In the genomic region with DNA sequence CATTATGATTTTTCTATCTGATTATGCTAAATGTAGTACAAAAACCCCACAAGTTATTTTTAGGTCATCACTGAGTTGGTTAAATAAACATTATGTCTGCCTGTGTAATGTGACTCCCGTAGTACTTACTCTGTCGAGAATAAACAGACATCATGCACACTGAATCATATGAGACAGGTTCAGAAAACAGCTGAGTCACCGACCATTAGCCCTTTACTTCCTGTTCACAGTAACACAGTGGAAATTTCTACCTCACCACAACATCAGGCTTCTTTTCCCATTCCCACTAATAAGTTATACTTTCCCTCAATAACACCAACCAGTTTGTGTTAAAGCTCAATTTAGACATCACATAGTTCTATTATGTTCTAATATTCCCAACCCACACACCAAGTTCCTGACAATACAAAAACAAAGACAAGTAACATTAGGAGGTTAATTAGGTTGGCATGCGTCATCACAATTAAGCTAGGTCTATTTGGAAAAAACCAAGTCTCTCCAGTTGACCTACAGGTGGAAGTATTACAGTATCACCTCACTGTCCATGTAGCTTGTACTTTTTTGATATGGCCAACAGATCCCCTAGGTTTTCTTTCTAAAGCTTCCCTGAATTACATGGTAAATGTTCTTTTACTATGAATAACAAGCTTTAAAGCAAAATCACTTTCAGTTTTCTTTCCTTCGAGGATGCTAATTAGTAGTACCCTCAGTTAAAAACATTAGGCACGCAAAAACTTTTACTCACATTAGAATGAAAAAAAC, we compare ENCODE assay signal across 1 cellular context.
TF ChIP-seq lines count a peak whose summit lies in the region.

No MANE protein-coding gene starts in this region.

TF ChIP-seq in A549, 52 proteins besides CTCF, POLR2A, EP300 and RAD21 (continued from another document):
- TF ChIP-seq, protein P1, sequence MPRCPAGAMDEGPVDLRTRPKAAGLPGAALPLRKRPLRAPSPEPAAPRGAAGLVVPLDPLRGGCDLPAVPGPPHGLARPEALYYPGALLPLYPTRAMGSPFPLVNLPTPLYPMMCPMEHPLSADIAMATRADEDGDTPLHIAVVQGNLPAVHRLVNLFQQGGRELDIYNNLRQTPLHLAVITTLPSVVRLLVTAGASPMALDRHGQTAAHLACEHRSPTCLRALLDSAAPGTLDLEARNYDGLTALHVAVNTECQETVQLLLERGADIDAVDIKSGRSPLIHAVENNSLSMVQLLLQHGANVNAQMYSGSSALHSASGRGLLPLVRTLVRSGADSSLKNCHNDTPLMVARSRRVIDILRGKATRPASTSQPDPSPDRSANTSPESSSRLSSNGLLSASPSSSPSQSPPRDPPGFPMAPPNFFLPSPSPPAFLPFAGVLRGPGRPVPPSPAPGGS (IDR thresholded peaks at IDR 0.05), result 0 out of 3 replicates have a peak, but pooled peaks have one; percentile 19
- TF ChIP-seq, protein P2, sequence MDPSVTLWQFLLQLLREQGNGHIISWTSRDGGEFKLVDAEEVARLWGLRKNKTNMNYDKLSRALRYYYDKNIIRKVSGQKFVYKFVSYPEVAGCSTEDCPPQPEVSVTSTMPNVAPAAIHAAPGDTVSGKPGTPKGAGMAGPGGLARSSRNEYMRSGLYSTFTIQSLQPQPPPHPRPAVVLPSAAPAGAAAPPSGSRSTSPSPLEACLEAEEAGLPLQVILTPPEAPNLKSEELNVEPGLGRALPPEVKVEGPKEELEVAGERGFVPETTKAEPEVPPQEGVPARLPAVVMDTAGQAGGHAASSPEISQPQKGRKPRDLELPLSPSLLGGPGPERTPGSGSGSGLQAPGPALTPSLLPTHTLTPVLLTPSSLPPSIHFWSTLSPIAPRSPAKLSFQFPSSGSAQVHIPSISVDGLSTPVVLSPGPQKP (IDR thresholded peaks at IDR 0.05; ENCODE audit: low read depth, low read length), result no peak
- TF ChIP-seq ZNF302 (CRISPR knock-in tag; IDR thresholded peaks at IDR 0.05) (no peak), FOSB (CRISPR knock-in tag; IDR thresholded peaks at IDR 0.05) (peak; percentile 77), SMC3 (IDR thresholded peaks at IDR 0.05) (no peak), HOXA7 (CRISPR knock-in tag; IDR thresholded peaks at IDR 0.05) (peak; percentile 64; the same call in 1 of the 2 replicates), FOXS1 (CRISPR knock-in tag; IDR thresholded peaks at IDR 0.05) (peak; percentile 76; the same call in 1 of the 2 replicates), ZSCAN20 (CRISPR knock-in tag; IDR thresholded peaks at IDR 0.05) (no peak), NPAS2 (CRISPR knock-in tag; IDR thresholded peaks at IDR 0.05; ENCODE audit: borderline replicate concordance) (no peak), MAFK (IDR thresholded peaks at IDR 0.05; ENCODE audit: partially characterized antibody) (peak; percentile 100), ESRRA (IDR thresholded peaks at IDR 0.05; ENCODE audit: borderline replicate concordance, low read length) (no peak), KDM1A (IDR thresholded peaks at IDR 0.05; ENCODE audit: low read depth) (no peak), FOSL2 (IDR thresholded peaks at IDR 0.05) (no peak; the same call in 1 of the 2 replicates), FOSL2 (CRISPR knock-in tag; IDR thresholded peaks at IDR 0.05) (peak; percentile 94), HDAC2 (IDR thresholded peaks at IDR 0.05) (no peak), CHD4 (IDR thresholded peaks at IDR 0.05; ENCODE audit: borderline replicate concordance) (no peak), MYC (IDR thresholded peaks at IDR 0.05; ENCODE audit: borderline replicate concordance, low read length) (no peak), NR3C1 (IDR thresholded peaks at IDR 0.05) (no peak), BHLHE40 (IDR thresholded peaks at IDR 0.05; ENCODE audit: low read depth, low read length) (no peak), TP53 (CRISPR knock-in tag; IDR thresholded peaks at IDR 0.05) (no peak), RARB (CRISPR knock-in tag; IDR thresholded peaks at IDR 0.05) (0 out of 2 replicates have a peak, but pooled peaks have one; percentile 51), TFCP2L1 (CRISPR knock-in tag; IDR thresholded peaks at IDR 0.05) (0 out of 2 replicates have a peak, but pooled peaks have one; percentile 28), EHMT2 (IDR thresholded peaks at IDR 0.05; ENCODE audit: low read depth) (no peak), POLR2AphosphoS2 (conservative IDR thresholded peaks at IDR 0.05; ENCODE audit: low read length) (no peak), GATA3 (IDR thresholded peaks at IDR 0.05; ENCODE audit: borderline replicate concordance) (peak; percentile 73; the same call in 1 of the 2 replicates), CHD2 (IDR thresholded peaks at IDR 0.05; ENCODE audit: low read length, partially characterized antibody) (no peak), PHF8 (IDR thresholded peaks at IDR 0.05; ENCODE audit: borderline replicate concordance, low read depth) (no peak), HEYL (CRISPR knock-in tag; IDR thresholded peaks at IDR 0.05) (no peak), NFE2L2 (conservative IDR thresholded peaks at IDR 0.05; ENCODE audit: low read length) (peak; percentile 99)
- TF ChIP-seq, protein P3, sequence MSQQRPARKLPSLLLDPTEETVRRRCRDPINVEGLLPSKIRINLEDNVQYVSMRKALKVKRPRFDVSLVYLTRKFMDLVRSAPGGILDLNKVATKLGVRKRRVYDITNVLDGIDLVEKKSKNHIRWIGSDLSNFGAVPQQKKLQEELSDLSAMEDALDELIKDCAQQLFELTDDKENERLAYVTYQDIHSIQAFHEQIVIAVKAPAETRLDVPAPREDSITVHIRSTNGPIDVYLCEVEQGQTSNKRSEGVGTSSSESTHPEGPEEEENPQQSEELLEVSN (IDR thresholded peaks at IDR 0.05; ENCODE audit: borderline replicate concordance, low read depth), result no peak
- TF ChIP-seq, protein P4, sequence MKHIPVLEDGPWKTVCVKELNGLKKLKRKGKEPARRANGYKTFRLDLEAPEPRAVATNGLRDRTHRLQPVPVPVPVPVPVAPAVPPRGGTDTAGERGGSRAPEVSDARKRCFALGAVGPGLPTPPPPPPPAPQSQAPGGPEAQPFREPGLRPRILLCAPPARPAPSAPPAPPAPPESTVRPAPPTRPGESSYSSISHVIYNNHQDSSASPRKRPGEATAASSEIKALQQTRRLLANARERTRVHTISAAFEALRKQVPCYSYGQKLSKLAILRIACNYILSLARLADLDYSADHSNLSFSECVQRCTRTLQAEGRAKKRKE (CRISPR knock-in tag; IDR thresholded peaks at IDR 0.05; ENCODE audit: low read depth), result no peak
- TF ChIP-seq, protein P5, sequence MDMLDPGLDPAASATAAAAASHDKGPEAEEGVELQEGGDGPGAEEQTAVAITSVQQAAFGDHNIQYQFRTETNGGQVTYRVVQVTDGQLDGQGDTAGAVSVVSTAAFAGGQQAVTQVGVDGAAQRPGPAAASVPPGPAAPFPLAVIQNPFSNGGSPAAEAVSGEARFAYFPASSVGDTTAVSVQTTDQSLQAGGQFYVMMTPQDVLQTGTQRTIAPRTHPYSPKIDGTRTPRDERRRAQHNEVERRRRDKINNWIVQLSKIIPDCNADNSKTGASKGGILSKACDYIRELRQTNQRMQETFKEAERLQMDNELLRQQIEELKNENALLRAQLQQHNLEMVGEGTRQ (IDR thresholded peaks at IDR 0.05), result no peak
- TF ChIP-seq, protein P6, sequence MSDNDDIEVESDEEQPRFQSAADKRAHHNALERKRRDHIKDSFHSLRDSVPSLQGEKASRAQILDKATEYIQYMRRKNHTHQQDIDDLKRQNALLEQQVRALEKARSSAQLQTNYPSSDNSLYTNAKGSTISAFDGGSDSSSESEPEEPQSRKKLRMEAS (IDR thresholded peaks at IDR 0.05), result peak; percentile 59
